Comparison of ENCODE assay signal across 31 cellular contexts in genomic region chr6:139951172-139951571, GRCh38.
"Had no signal": no experiment of that assay in that cellular context is flagged by ENCODE, and none has a peak within 500 bp of the region (broad histone marks: within the 10 kb centered on the region; RNA-seq: fewer than 3 reads in every experiment).

No MANE protein-coding gene starts in this region.

- ATAC-seq: activated CD8-positive, alpha-beta T cell treated with anti-CD3 and anti-CD28 coated beads for 36 hours; activated naive CD4-positive, alpha-beta T cell treated with anti-CD3 and anti-CD28 coated beads, Interleukin-2, amount 50 U/mL, for 72 hours; activated T-cell treated with anti-CD3 and anti-CD28 coated beads, Interleukin-2, amount 50 U/mL, for 4 hours; activated T-cell treated with anti-CD3 and anti-CD28 coated beads, Interleukin-2, amount 50 U/mL, for 72 hours; activated T-helper 17 cell treated with anti-CD3 and anti-CD28 coated beads, Interleukin-2, amount 50 U/mL, for 72 hours; body of pancreas had no signal

- DNase-seq: activated B cell treated with CpG ODN at 0.5 μM for 24 hours; activated CD4-positive, alpha-beta memory T cell treated with anti-CD3 and anti-CD28 coated beads for 36 hours; activated CD4-positive, alpha-beta T cell treated with anti-CD3 and anti-CD28 coated beads for 4 hours; activated CD4-positive, alpha-beta T cell treated with anti-CD3 and anti-CD28 coated beads, Interleukin-2, amount 10 ng/mL, durations not matched to agents 24 days and 14 days; activated CD4-positive, alpha-beta T cell treated with anti-CD3 and anti-CD28 coated beads, Interleukin-2, amount 50 U/mL, for 1 hour; activated CD4-positive, alpha-beta T cell treated with anti-CD3 and anti-CD28 coated beads, Interleukin-2, amount 50 U/mL, for 4 hours; activated CD4-positive, CD25-positive, alpha-beta regulatory T cell treated with anti-CD3 and anti-CD28 coated beads, Interleukin-2, amount 50 U/mL, for 72 hours; activated CD8-positive, alpha-beta memory T cell treated with anti-CD3 and anti-CD28 coated beads, Interleukin-2, amount 50 U/mL, for 4 hours; activated CD8-positive, alpha-beta T cell treated with anti-CD3 and anti-CD28 coated beads for 36 hours; activated effector memory CD4-positive, alpha-beta T cell treated with anti-CD3 and anti-CD28 coated beads, Interleukin-2, amount 50 U/mL, for 16 hours; activated gamma-delta T cell treated with Interleukin-2 at 50 U/mL for 16 hours; activated naive CD4-positive, alpha-beta T cell; activated naive CD4-positive, alpha-beta T cell treated with anti-CD3 and anti-CD28 coated beads for 36 hours; activated naive CD4-positive, alpha-beta T cell treated with anti-CD3 and anti-CD28 coated beads, Interleukin-2, amount 50 U/mL, for 16 hours; activated naive CD8-positive, alpha-beta T cell treated with anti-CD3 and anti-CD28 coated beads for 36 hours; activated T-cell treated with anti-CD3 and anti-CD28 coated beads for 4 hours; activated T-cell treated with anti-CD3 and anti-CD28 coated beads, Interleukin-2, amount 50 U/mL, for 1 hour; activated T-cell treated with anti-CD3 and anti-CD28 coated beads, Interleukin-2, amount 50 U/mL, for 4 hours; activated T-cell treated with anti-CD3 and anti-CD28 coated beads, Interleukin-2, amount 50 U/mL, for 72 hours; adrenal gland; amniotic stem cell; aorta; body of pancreas; brain microvascular endothelial cell; central memory CD4-positive, alpha-beta T cell; T-helper 2 cell; T-helper 9 cell had no signal

- H3K36me3 ChIP-seq: adrenal gland, brain microvascular endothelial cell had no signal

- H3K27ac ChIP-seq: adrenal gland, body of pancreas, brain microvascular endothelial cell, breast epithelium, VCaP had no signal

- H3K27me3 ChIP-seq: adrenal gland, body of pancreas, brain microvascular endothelial cell, breast epithelium had no signal

- H3K4me3 ChIP-seq: adrenal gland, body of pancreas, breast epithelium had no signal

- H3K4me1 ChIP-seq: adrenal gland, body of pancreas, breast epithelium had no signal

- H3K9me3 ChIP-seq: adrenal gland, body of pancreas had no signal
